Comparison of ENCODE assay signal across 19 cellular contexts in the genomic region with DNA sequence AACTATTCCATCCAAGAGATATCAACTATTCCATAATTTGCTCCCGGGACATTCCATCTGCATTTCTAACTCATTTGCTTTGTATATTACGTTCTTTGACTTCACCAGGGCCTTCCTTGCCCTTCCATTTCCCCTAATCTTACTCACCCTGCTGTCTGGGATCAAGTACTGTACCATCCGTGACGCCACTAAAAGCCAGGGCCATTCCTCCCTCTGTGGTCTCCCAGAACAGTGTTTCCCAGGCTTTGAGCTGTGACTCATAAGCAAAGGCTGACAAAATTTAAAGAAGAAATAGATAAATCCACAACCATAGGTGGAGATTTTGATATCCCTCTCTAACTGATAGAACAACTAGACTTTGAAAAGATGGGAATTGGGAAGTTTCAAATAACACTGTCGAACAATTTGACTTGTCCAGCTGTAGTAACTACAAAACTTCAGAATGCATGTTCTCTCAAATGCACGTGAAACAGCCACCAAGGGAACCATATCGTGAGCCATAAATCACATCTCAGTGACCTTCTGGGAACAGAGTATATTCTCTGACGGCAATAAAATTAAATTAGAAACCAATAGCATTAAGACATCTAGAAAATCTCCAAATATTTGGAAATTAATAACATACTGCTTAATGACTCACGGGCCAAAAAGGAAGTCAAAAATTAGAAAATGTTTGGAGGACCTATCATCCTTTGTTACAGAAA.
DNase-seq lines count a peak whose midpoint lies in the region; ATAC-seq and TF ChIP-seq lines count a peak whose summit lies in the region.
"Had no signal": no experiment of that assay in that cellular context is flagged by ENCODE, and none has a peak within 500 bp of the region (broad histone marks: within the 10 kb centered on the region; RNA-seq: fewer than 3 reads in every experiment).

No MANE protein-coding gene starts in this region.

- ATAC-seq in GM19324 (IDR thresholded peaks at IDR 0.05; ENCODE audit: low FRiP score, unreplicated experiment) (no peak), HG02840 (IDR thresholded peaks at IDR 0.05; ENCODE audit: low FRiP score, unreplicated experiment) (no peak), GM19467 (IDR thresholded peaks at IDR 0.05; ENCODE audit: unreplicated experiment) (no peak)
- ATAC-seq: activated T-cell treated with anti-CD3 and anti-CD28 coated beads, Interleukin-2, amount 50 U/mL, for 4 hours; effector memory CD8-positive, alpha-beta T cell; left colon; PC-3; T-helper 17 cell had no signal

- DNase-seq in AG20443 (ENCODE audit: low spot score) (peak; percentile 90), NCI-H226 (peak; percentile 12), cardiac fibroblast (ENCODE audit: low read depth in 2 of 2) (peak; percentile 92 to 98), myocyte (ENCODE audit: low read depth) (peak; percentile 88), NCI-H1417 (lab: John Stamatoyannopoulos, UW) (no peak)
- DNase-seq: activated CD4-positive, alpha-beta T cell treated with anti-CD3 and anti-CD28 coated beads for 48 hours; activated T-cell treated with anti-CD3 and anti-CD28 coated beads, Interleukin-2, amount 50 U/mL, for 4 hours; DND-41; effector memory CD8-positive, alpha-beta T cell; glutamatergic neuron; left colon; NCI-H446; PC-3; retina; stimulated activated naive CD4-positive, alpha-beta T cell treated with Interleukin-2 at 50 U/mL for 16 hours; T-helper 17 cell had no signal

- TF ChIP-seq CTCF in cardiac fibroblast (IDR thresholded peaks at IDR 0.05; ENCODE audit: low read depth, low read length): peak; percentile 19

- no peak overlapping the region for H3K4me3 ChIP-seq in cardiac fibroblast (replicated peaks in 1 of 2; ENCODE audit: low read depth in 2 of 2, low read length in 2 of 2)

Comparison
In these comparisons a context has a peak if more than half of its experiments do, and no peak if none do; other contexts are left out.
1. DNase-seq: peak in AG20443 (single experiment), NCI-H226 (single experiment), cardiac fibroblast (2 of 2) and myocyte (single experiment); none in NCI-H1417 (0 of 3).